ENCODE assay signal across 13 cellular contexts in the genomic region with DNA sequence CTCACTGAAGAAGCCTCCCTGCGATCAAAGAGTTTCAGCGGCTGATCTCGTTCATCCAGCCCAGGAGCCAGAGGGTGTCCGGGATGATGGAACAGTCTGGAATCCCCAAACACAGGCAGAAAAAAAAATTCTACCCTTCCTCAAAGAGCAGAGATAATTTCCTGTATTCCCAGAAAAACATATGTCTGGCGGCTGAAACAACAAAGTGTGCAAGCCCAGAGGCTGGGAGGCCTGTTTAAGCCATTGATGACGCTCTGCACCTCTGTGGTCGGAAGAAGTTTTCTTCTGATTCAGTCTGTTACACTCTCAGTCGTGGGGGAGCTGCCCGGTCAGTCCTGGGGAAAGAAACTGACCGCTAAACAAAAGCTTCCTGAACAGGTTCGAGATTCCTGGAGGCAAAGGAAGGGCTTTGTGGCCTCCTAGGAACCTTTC. TPM values are rescaled to one million over a fixed set of nuclear protein-coding genes. Genes with fewer than 3 reads are reported as not detected.
A peak's percentile ranks its signal among the peaks of the same experiment; 100 is the strongest.
DNase-seq lines count a peak whose midpoint lies in the region; ATAC-seq, FAIRE-seq and TF ChIP-seq lines count a peak whose summit lies in the region.
"Had no signal": no experiment of that assay in that cellular context is flagged by ENCODE, and none has a peak within 500 bp of the region (broad histone marks: within the 10 kb centered on the region; RNA-seq: fewer than 3 reads in every experiment).

No MANE protein-coding gene starts in this region.

- H3K4me1 ChIP-seq in kidney (ENCODE audit: control insufficient read depth in 1 of 2, insufficient read depth in 1 of 2, low read depth in 1 of 2, low read length in 2 of 2), result peaks cover 11 to 19% of the 10 kb centered on the region in 2 donors
- peaks cover 14 to 94% (median 64%) of the 10 kb centered on the region in 6 donors for H3K4me1 ChIP-seq in spleen

- in situ Hi-C loops in brain microvascular endothelial cell (cut with HindIII; ENCODE audit: low pct_ligation_motif_present, low sequenced_read_pairs), result no loop called here

- peak overlapping the region; percentile 7 for H3K4me3 ChIP-seq in brain microvascular endothelial cell (ENCODE audit: low read depth, low read length)
- H3K4me3 ChIP-seq in kidney (ENCODE audit: low read length in 2 of 2), result no peak overlapping the region
- H3K4me3 ChIP-seq in spleen, result no peak overlapping the region

- H3K4me1 Mint-ChIP-seq in activated naive CD8-positive, alpha-beta T cell treated with anti-CD3 and anti-CD28 coated beads, Interleukin-2, amount 50 U/mL, for 24 hours, result peaks cover 3% of the 10 kb centered on the region

- H3K9me3 ChIP-seq in kidney (ENCODE audit: control insufficient read depth in 1 of 2, low read length in 2 of 2) (no peaks in the 10 kb centered on the region), spleen (no peaks in the 10 kb centered on the region)

- H3K27me3 ChIP-seq in brain microvascular endothelial cell (replicated peaks) (no peaks in the 10 kb centered on the region), spleen (replicated peaks in 1 of 7) (no peaks in the 10 kb centered on the region)

- peak overlapping the region in 1 of 2 donors; percentile 15 for H3K9ac ChIP-seq in kidney (ENCODE audit: low read length in 2 of 2)

- WGBS in spleen, 5 donors, result 59 to 90% (median 72%) methylated on average over 11 of the region's 11 CpGs

- H3K9me3 Mint-ChIP-seq in activated naive CD8-positive, alpha-beta T cell treated with anti-CD3 and anti-CD28 coated beads, Interleukin-2, amount 50 U/mL, for 24 hours, result no peaks in the 10 kb centered on the region
- H3K9me3 Mint-ChIP-seq: activated T-cell treated with anti-CD3 and anti-CD28 coated beads, Interleukin-2, amount 50 U/mL, for 24 hours had no signal

- no peaks in the 10 kb centered on the region for H3K36me3 ChIP-seq in brain microvascular endothelial cell (replicated peaks)
- no peaks in the 10 kb centered on the region for H3K36me3 ChIP-seq in kidney (ENCODE audit: control insufficient read depth in 1 of 2, insufficient read depth in 2 of 2, low read length in 2 of 2)
- peaks cover 0 to 65% (median 10%) of the 10 kb centered on the region in 6 donors for H3K36me3 ChIP-seq in spleen

- H3K4me3 Mint-ChIP-seq in activated naive CD8-positive, alpha-beta T cell treated with anti-CD3 and anti-CD28 coated beads, Interleukin-2, amount 50 U/mL, for 24 hours, result no peak overlapping the region
- H3K4me3 Mint-ChIP-seq: activated T-cell treated with anti-CD3 and anti-CD28 coated beads, Interleukin-2, amount 50 U/mL, for 24 hours had no signal

- no peaks in the 10 kb centered on the region for H3K27me3 Mint-ChIP-seq in activated naive CD8-positive, alpha-beta T cell treated with anti-CD3 and anti-CD28 coated beads, Interleukin-2, amount 50 U/mL, for 24 hours
- H3K27me3 Mint-ChIP-seq: activated T-cell treated with anti-CD3 and anti-CD28 coated beads, Interleukin-2, amount 50 U/mL, for 24 hours had no signal

- intact Hi-C loops in kidney (cut with DNase I) (no loop called here), spleen (cut with DNase I; ENCODE audit: low total_unique reads) (no loop called here)

- TF ChIP-seq CTCF in brain microvascular endothelial cell (IDR thresholded peaks at IDR 0.05; ENCODE audit: low read depth, low read length, missing control alignments), result no peak
- TF ChIP-seq CTCF in kidney (IDR thresholded peaks at IDR 0.05; ENCODE audit: borderline replicate concordance, extremely low read depth, insufficient read depth), result no peak
- no peak for TF ChIP-seq CTCF in spleen (IDR thresholded peaks at IDR 0.05 in 8 of 11, conservative IDR thresholded peaks at IDR 0.05 in 3 of 11)

- no peak overlapping the region for H3K27ac Mint-ChIP-seq in activated naive CD8-positive, alpha-beta T cell treated with anti-CD3 and anti-CD28 coated beads, Interleukin-2, amount 50 U/mL, for 24 hours
- H3K27ac Mint-ChIP-seq: activated T-cell treated with anti-CD3 and anti-CD28 coated beads, Interleukin-2, amount 50 U/mL, for 24 hours; progenitor cell of endocrine pancreas had no signal

- no peak for ATAC-seq in GM18519 (IDR thresholded peaks at IDR 0.05; ENCODE audit: low FRiP score, unreplicated experiment)
- ATAC-seq in activated naive CD8-positive, alpha-beta T cell treated with anti-CD3 and anti-CD28 coated beads, Interleukin-2, amount 50 U/mL, for 24 hours, result no peak

- H3K27ac ChIP-seq in brain microvascular endothelial cell (peak overlapping the region; percentile 98), kidney (ENCODE audit: low read depth in 2 of 2, low read length in 2 of 2) (peak overlapping the region; percentile 41 to 57), spleen (peak overlapping the region in 7 of 8 donors; percentile 29 to 75 (median 53))

- FAIRE-seq in H54 (lab: Jason Lieb, UNC) (peak; percentile 50), kidney (lab: Jason Lieb, UNC) (no peak)
- FAIRE-seq: frontal cortex had no signal

- TF ChIP-seq POLR2A in H54 (IDR thresholded peaks at IDR 0.05; ENCODE audit: low read depth, low read length), result no peak
- TF ChIP-seq POLR2A in spleen (IDR thresholded peaks at IDR 0.05), result no peak

- no peaks in the 10 kb centered on the region for H3K36me3 Mint-ChIP-seq in activated naive CD8-positive, alpha-beta T cell treated with anti-CD3 and anti-CD28 coated beads, Interleukin-2, amount 50 U/mL, for 24 hours (ENCODE audit: low read depth)

- DNase-seq in H54 (ENCODE audit: insufficient read length, low spot score), result peak; percentile 69
- peak; percentile 96 for DNase-seq in brain microvascular endothelial cell
- no peak for DNase-seq in kidney
- DNase-seq in spleen, result no peak
- no peak for DNase-seq in GM19240 (ENCODE audit: insufficient read length, low spot score)
- DNase-seq in activated naive CD8-positive, alpha-beta T cell treated with anti-CD3 and anti-CD28 coated beads, Interleukin-2, amount 50 U/mL, for 24 hours, result no peak
- DNase-seq in NCI-H1930 (lab: John Stamatoyannopoulos, UW), result no peak
- DNase-seq: activated T-cell treated with anti-CD3 and anti-CD28 coated beads, Interleukin-2, amount 50 U/mL, for 24 hours; GF-D8; NCI-H187 had no signal

RNA-seq across cellular contexts. Expression of gene TFEB, which starts 37.0 kb away (rescaled TPM):
- total RNA-seq in kidney (50.7 TPM), spleen (10 to 100 TPM; 55.9 to 80.8 (median 75.3) TPM)
- polyA plus RNA-seq in kidney (ENCODE audit: insufficient read depth, low read depth, low replicate concordance) (51.0 TPM), spleen (100 to 1,000 TPM in 1 of 3 donors, 10 to 100 TPM in 2; 83.5 to 150 (median 97.4) TPM)

RNA-seq across cellular contexts. Expression of gene PGC, which starts 48.8 kb away (rescaled TPM):
- total RNA-seq in kidney, result not detected
- polyA plus RNA-seq in kidney (ENCODE audit: insufficient read depth, low read depth, low replicate concordance), result 0.39 TPM
- not detected for total RNA-seq in spleen
- polyA plus RNA-seq in spleen, result under 1 TPM; 0.26 to 0.74 (median 0.48) TPM
- total RNA-seq: progenitor cell of endocrine pancreas had no signal

Comparison
In these comparisons a context has a peak if more than half of its experiments do, and no peak if none do; other contexts are left out.
1. DNase-seq: peak in H54 (single experiment) and brain microvascular endothelial cell (single experiment); none in kidney (single experiment), spleen (single experiment), GM19240 (single experiment), activated naive CD8-positive, alpha-beta T cell treated with anti-CD3 and anti-CD28 coated beads, Interleukin-2, amount 50 U/mL, for 24 hours (single experiment) and NCI-H1930 (0 of 2).
2. Peak in every context shown above with its lines, with median percentiles within 50 percentile points of each other: H3K27ac ChIP-seq.